21 cellular contexts compared by ENCODE assay signal in genomic region chr6:13259393-13259792, GRCh38.
DNase-seq lines count a peak whose midpoint lies in the region; ATAC-seq and TF ChIP-seq lines count a peak whose summit lies in the region.
"Had no signal": no experiment of that assay in that cellular context is flagged by ENCODE, and none has a peak within 500 bp of the region (broad histone marks: within the 10 kb centered on the region; RNA-seq: fewer than 3 reads in every experiment).

No MANE protein-coding gene starts in this region.

- peak; percentile 47 for ATAC-seq in GM19351 (IDR thresholded peaks at IDR 0.05; ENCODE audit: unreplicated experiment)
- peak; percentile 37 for ATAC-seq in HG02763 (IDR thresholded peaks at IDR 0.05; ENCODE audit: unreplicated experiment)
- ATAC-seq: right lobe of liver had no signal

- H3K4me1 ChIP-seq in MM.1S (ENCODE audit: low read length): peaks cover 66% of the 10 kb centered on the region
- peaks cover 7% of the 10 kb centered on the region for H3K4me1 ChIP-seq in neural progenitor cell

- H2AFZ ChIP-seq in MM.1S (ENCODE audit: low read length) (no peak overlapping the region), neural progenitor cell (replicated peaks) (no peak overlapping the region)
- H2AFZ ChIP-seq: GM23248 had no signal

- peaks cover 5% of the 10 kb centered on the region for H3K9me3 Mint-ChIP-seq in neural progenitor cell

- no peak overlapping the region for H3K27ac Mint-ChIP-seq in neural progenitor cell
- H3K27ac Mint-ChIP-seq: immature natural killer cell had no signal

- no peak for TF ChIP-seq CTCF in GM10266 (IDR thresholded peaks at IDR 0.05; ENCODE audit: control insufficient read depth, insufficient read depth, low read depth, missing control alignments)
- TF ChIP-seq CTCF in MM.1S (IDR thresholded peaks at IDR 0.05; ENCODE audit: low read length): no peak
- TF ChIP-seq CTCF in neural progenitor cell (IDR thresholded peaks at IDR 0.05): no peak

- H3F3A ChIP-seq in MM.1S (ENCODE audit: insufficient read depth, low read length) (peaks cover 40% of the 10 kb centered on the region), neural progenitor cell (ENCODE audit: low read depth) (no peaks in the 10 kb centered on the region)

- no peaks in the 10 kb centered on the region for H3K9me2 ChIP-seq in MM.1S (replicated peaks; ENCODE audit: insufficient read depth, low read length)

- H3K9me3 ChIP-seq in MM.1S (replicated peaks; ENCODE audit: insufficient read depth, low read length): no peaks in the 10 kb centered on the region; the same call in 1 of the 2 replicates
- H3K9me3 ChIP-seq in neural progenitor cell (ENCODE audit: low read depth): no peaks in the 10 kb centered on the region

- peak overlapping the region; percentile 51 for H3K4me2 ChIP-seq in MM.1S (ENCODE audit: low read depth, low read length)
- no peak overlapping the region for H3K4me2 ChIP-seq in neural progenitor cell

- H3K27me3 ChIP-seq in MM.1S (replicated peaks; ENCODE audit: insufficient read depth, low read length) (no peaks in the 10 kb centered on the region), neural progenitor cell (no peaks in the 10 kb centered on the region)
- H3K27me3 ChIP-seq: right lobe of liver had no signal

- H3K4me3 ChIP-seq in MM.1S (ENCODE audit: low read length): no peak overlapping the region
- H3K4me3 ChIP-seq in neural progenitor cell: no peak overlapping the region
- H3K4me3 ChIP-seq: GM23248, right lobe of liver had no signal

- H3K4me3 Mint-ChIP-seq in neural progenitor cell: no peak overlapping the region
- H3K4me3 Mint-ChIP-seq: immature natural killer cell had no signal

- peaks cover 2% of the 10 kb centered on the region for H3K27me3 Mint-ChIP-seq in neural progenitor cell (ENCODE audit: insufficient read depth, low read depth)

- H3K36me3 ChIP-seq in MM.1S (replicated peaks; ENCODE audit: insufficient read depth, low read length): no peaks in the 10 kb centered on the region
- H3K36me3 ChIP-seq in neural progenitor cell: no peaks in the 10 kb centered on the region
- H3K36me3 ChIP-seq: right lobe of liver had no signal

- H4K20me1 ChIP-seq in MM.1S (ENCODE audit: insufficient read depth, low read length) (no peaks in the 10 kb centered on the region), neural progenitor cell (ENCODE audit: low read depth) (no peaks in the 10 kb centered on the region)

- H3K9ac ChIP-seq in MM.1S (ENCODE audit: low read length): no peak overlapping the region
- no peak overlapping the region for H3K9ac ChIP-seq in neural progenitor cell
- H3K9ac ChIP-seq: GM23248 had no signal

- H3K27ac ChIP-seq in MM.1S (ENCODE audit: low read length) (peak overlapping the region; percentile 32; the same call in 1 of the 2 replicates), neural progenitor cell (no peak overlapping the region)
- H3K27ac ChIP-seq: GM23248, right lobe of liver had no signal

- no peaks in the 10 kb centered on the region for H3K4me1 Mint-ChIP-seq in neural progenitor cell
- H3K4me1 Mint-ChIP-seq: immature natural killer cell had no signal

- H3K36me3 Mint-ChIP-seq in neural progenitor cell: no peaks in the 10 kb centered on the region
- H3K36me3 Mint-ChIP-seq: immature natural killer cell had no signal

- H3K79me2 ChIP-seq in MM.1S (ENCODE audit: low read length): no peaks in the 10 kb centered on the region
- no peaks in the 10 kb centered on the region for H3K79me2 ChIP-seq in neural progenitor cell (ENCODE audit: low read depth)

- DNase-seq in GM10266 (ENCODE audit: extremely low spot score) (peak; percentile 63), MM.1S (peak; percentile 89), NCI-H748 (lab: John Stamatoyannopoulos, UW; ENCODE audit: unreplicated experiment) (no peak), NCI-H2196 treated with DMSO at 0.1 percent for 48 hours (lab: John Stamatoyannopoulos, UW; ENCODE audit: unreplicated experiment) (no peak), neural progenitor cell (ENCODE audit: low spot score) (no peak)
- no peak for DNase-seq in stimulated activated CD4-positive, alpha-beta T cell treated with anti-CD3 and anti-CD28 coated beads, Interleukin-2, amount 100 ng/mL, for 24 hours
- DNase-seq: ACHN; activated CD4-positive, CD25-positive, alpha-beta regulatory T cell treated with anti-CD3 and anti-CD28 coated beads, Interleukin-2, amount 50 U/mL, for 72 hours; activated naive CD4-positive, alpha-beta T cell; cortex of kidney; erythroblast; GM23248; immature natural killer cell; mesenchymal stem cell; NCI-H1930; NCI-H82; right lobe of liver; stimulated activated CD4-positive, alpha-beta T cell treated with anti-CD3 and anti-CD28 coated beads, Interleukin-2, amount 100 ng/mL, for 48 hours; trophoblast cell had no signal

Comparison
In these comparisons a context has a peak if more than half of its experiments do, and no peak if none do; other contexts are left out.
1. DNase-seq: peak in GM10266 (single experiment) and MM.1S (single experiment); none in stimulated activated CD4-positive, alpha-beta T cell treated with anti-CD3 and anti-CD28 coated beads, Interleukin-2, amount 100 ng/mL, for 24 hours (0 of 2), NCI-H748 (single experiment), NCI-H2196 treated with DMSO at 0.1 percent for 48 hours (single experiment) and neural progenitor cell (single experiment).